ENCODE assay signal across 8 cellular contexts in the genomic region with DNA sequence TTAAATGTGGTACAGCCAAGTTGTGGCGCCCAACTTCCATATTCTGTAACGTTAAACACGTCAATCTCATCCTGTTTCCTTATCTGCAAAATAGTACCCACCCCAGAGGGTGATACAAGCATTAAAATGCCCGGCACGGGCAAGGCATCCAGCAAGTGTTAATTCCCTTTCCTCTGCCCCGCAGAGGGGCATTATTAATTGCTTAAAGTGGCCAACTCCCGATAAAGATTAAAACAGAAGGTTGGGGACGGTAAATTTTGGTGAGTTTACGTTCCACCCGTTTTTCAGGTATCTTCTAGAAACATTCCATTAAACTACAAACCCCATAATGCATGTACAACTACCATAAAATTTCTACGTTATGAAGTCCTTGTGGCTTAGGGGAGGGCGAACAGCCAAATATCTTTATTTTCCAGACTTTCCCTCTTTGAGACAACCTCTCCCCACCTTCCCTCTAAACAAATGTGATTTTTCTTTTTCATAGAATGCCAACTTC.
DNase-seq lines count a peak whose midpoint lies in the region; ATAC-seq lines count a peak whose summit lies in the region.

No MANE protein-coding gene starts in this region.

- peaks cover 11 to 14% of the 10 kb centered on the region in 2 donors for H3K4me1 ChIP-seq in mucosa of rectum (ENCODE audit: control insufficient read depth in 2 of 2, insufficient read depth in 2 of 2, low read length in 2 of 2)

- peak in 5 of 6 experiments; percentile 10 to 65 (median 38) for DNase-seq in stimulated activated naive CD4-positive, alpha-beta T cell (lab: John Stamatoyannopoulos, UW)
- DNase-seq in stimulated activated naive CD4-positive, alpha-beta T cell treated with Interleukin-2 at 50 U/mL for 16 hours (lab: John Stamatoyannopoulos, UW): no peak
- DNase-seq in SK-N-MC (ENCODE audit: low read depth, low spot score): no peak
- no peak for DNase-seq in stimulated activated CD4-positive, alpha-beta T cell treated with anti-CD3 and anti-CD28 coated beads, Interleukin-2, amount 100 ng/mL, for 48 hours

- peak overlapping the region; percentile 98 for H3K4me3 ChIP-seq in SK-N-MC
- peak overlapping the region; percentile 92 for H3K4me3 ChIP-seq in mucosa of rectum (ENCODE audit: low read length in 2 of 2)

- H3K36me3 Mint-ChIP-seq in dendritic cell treated with granulocyte-macrophage colony-stimulating factor and Interleukin-4, amounts not matched to agents 40 ng/mL and 50 ng/mL, for 4 days (ENCODE audit: low read depth): peaks cover 27% of the 10 kb centered on the region

- H3K9me3 Mint-ChIP-seq in dendritic cell treated with granulocyte-macrophage colony-stimulating factor and Interleukin-4, amounts not matched to agents 40 ng/mL and 50 ng/mL, for 4 days: no peaks in the 10 kb centered on the region

- H3K27me3 ChIP-seq in mucosa of rectum (ENCODE audit: control insufficient read depth in 2 of 2, insufficient read depth in 2 of 2, low read length in 2 of 2): no peaks in the 10 kb centered on the region

- H3K27ac ChIP-seq in SK-N-MC (peak overlapping the region; percentile 81), mucosa of rectum (ENCODE audit: low read depth in 2 of 2, low read length in 2 of 2) (peak overlapping the region; percentile 100)

- H3K9ac ChIP-seq in SK-N-MC (ENCODE audit: insufficient read length) (peak overlapping the region; percentile 83), mucosa of rectum (ENCODE audit: low read depth in 1 of 2, low read length in 2 of 2) (peak overlapping the region; percentile 90 to 100)

- peaks cover 31% of the 10 kb centered on the region for H3K4me1 Mint-ChIP-seq in dendritic cell treated with granulocyte-macrophage colony-stimulating factor and Interleukin-4, amounts not matched to agents 40 ng/mL and 50 ng/mL, for 4 days (ENCODE audit: low read depth)

- H3K27ac Mint-ChIP-seq in dendritic cell treated with granulocyte-macrophage colony-stimulating factor and Interleukin-4, amounts not matched to agents 40 ng/mL and 50 ng/mL, for 4 days: peak overlapping the region; percentile 100

- H3K9me3 ChIP-seq in SK-N-MC (ENCODE audit: low read depth, low read length) (no peaks in the 10 kb centered on the region), mucosa of rectum (ENCODE audit: control insufficient read depth in 2 of 2, low read length in 2 of 2) (no peaks in the 10 kb centered on the region)

- H3K27me3 Mint-ChIP-seq in dendritic cell treated with granulocyte-macrophage colony-stimulating factor and Interleukin-4, amounts not matched to agents 40 ng/mL and 50 ng/mL, for 4 days: no peaks in the 10 kb centered on the region

- peak overlapping the region; percentile 96 for H3K4me3 Mint-ChIP-seq in dendritic cell treated with granulocyte-macrophage colony-stimulating factor and Interleukin-4, amounts not matched to agents 40 ng/mL and 50 ng/mL, for 4 days

- peaks cover 16% of the 10 kb centered on the region for H3K36me3 ChIP-seq in SK-N-MC (ENCODE audit: insufficient read depth, low read length)
- no peaks in the 10 kb centered on the region for H3K36me3 ChIP-seq in mucosa of rectum (ENCODE audit: control insufficient read depth in 2 of 2, insufficient read depth in 2 of 2, low read length in 2 of 2)

- ATAC-seq in GM21447 (IDR thresholded peaks at IDR 0.05; ENCODE audit: unreplicated experiment): no peak
- ATAC-seq in HG03175 (IDR thresholded peaks at IDR 0.05; ENCODE audit: unreplicated experiment): no peak

- intact Hi-C loops in dendritic cell treated with granulocyte-macrophage colony-stimulating factor and Interleukin-4, amounts not matched to agents 40 ng/mL and 50 ng/mL, for 4 days (cut with micrococcal nuclease): loop anchor here (10.0 kb wide), 1 partner anchor 1868 kb away; a partner anchor contains a TSS

Comparison
In these comparisons a context has a peak if more than half of its experiments do, and no peak if none do; other contexts are left out.
1. DNase-seq: peak in stimulated activated naive CD4-positive, alpha-beta T cell (5 of 6); none in stimulated activated naive CD4-positive, alpha-beta T cell treated with Interleukin-2 at 50 U/mL for 16 hours (single experiment), SK-N-MC (single experiment) and stimulated activated CD4-positive, alpha-beta T cell treated with anti-CD3 and anti-CD28 coated beads, Interleukin-2, amount 100 ng/mL, for 48 hours (0 of 2).